1 cellular context compared by ENCODE assay signal in genomic region chr17:43805117-43805516, GRCh38.
TF ChIP-seq lines count a peak whose summit lies in the region.

No MANE protein-coding gene starts in this region.

TF ChIP-seq in endothelial cell of umbilical vein, 7 proteins besides CTCF, POLR2A, EP300 and RAD21 (continued from another document):
- no peak for TF ChIP-seq FOS (IDR thresholded peaks at IDR 0.05; ENCODE audit: borderline replicate concordance, insufficient read depth, low read length)
- no peak for TF ChIP-seq POLR2AphosphoS5 (IDR thresholded peaks at IDR 0.05; ENCODE audit: insufficient read depth, low read depth, low read length)
- no peak for TF ChIP-seq EZH2 (IDR thresholded peaks at IDR 0.05; ENCODE audit: borderline replicate concordance, low read depth, low read length, severe bottlenecking)
